1 cellular context compared by ENCODE assay signal in genomic region chr10:9869777-9870176, GRCh38.
TF ChIP-seq lines count a peak whose summit lies in the region.

No MANE protein-coding gene starts in this region.

TF ChIP-seq in GM23338, 12 proteins besides CTCF, POLR2A, EP300 and RAD21 (continued from another document):
- TF ChIP-seq ZNF462 (CRISPR knock-in tag; IDR thresholded peaks at IDR 0.05) (no peak), EZH2phosphoT487 (IDR thresholded peaks at IDR 0.05; ENCODE audit: unreplicated experiment) (no peak), ZNF114 (CRISPR knock-in tag; IDR thresholded peaks at IDR 0.05) (no peak), JUNB (IDR thresholded peaks at IDR 0.05; ENCODE audit: unreplicated experiment) (no peak), REST (IDR thresholded peaks at IDR 0.05; ENCODE audit: unreplicated experiment) (no peak), ZNF331 (CRISPR knock-in tag; IDR thresholded peaks at IDR 0.05; ENCODE audit: low read depth) (no peak), CREB1 (CRISPR knock-in tag; IDR thresholded peaks at IDR 0.05; ENCODE audit: low read depth) (no peak), ETS1 (IDR thresholded peaks at IDR 0.05) (no peak), EZH2 (IDR thresholded peaks at IDR 0.05; ENCODE audit: low read depth, unreplicated experiment) (no peak)
